Comparison of ENCODE assay signal across 8 cellular contexts in the genomic region with DNA sequence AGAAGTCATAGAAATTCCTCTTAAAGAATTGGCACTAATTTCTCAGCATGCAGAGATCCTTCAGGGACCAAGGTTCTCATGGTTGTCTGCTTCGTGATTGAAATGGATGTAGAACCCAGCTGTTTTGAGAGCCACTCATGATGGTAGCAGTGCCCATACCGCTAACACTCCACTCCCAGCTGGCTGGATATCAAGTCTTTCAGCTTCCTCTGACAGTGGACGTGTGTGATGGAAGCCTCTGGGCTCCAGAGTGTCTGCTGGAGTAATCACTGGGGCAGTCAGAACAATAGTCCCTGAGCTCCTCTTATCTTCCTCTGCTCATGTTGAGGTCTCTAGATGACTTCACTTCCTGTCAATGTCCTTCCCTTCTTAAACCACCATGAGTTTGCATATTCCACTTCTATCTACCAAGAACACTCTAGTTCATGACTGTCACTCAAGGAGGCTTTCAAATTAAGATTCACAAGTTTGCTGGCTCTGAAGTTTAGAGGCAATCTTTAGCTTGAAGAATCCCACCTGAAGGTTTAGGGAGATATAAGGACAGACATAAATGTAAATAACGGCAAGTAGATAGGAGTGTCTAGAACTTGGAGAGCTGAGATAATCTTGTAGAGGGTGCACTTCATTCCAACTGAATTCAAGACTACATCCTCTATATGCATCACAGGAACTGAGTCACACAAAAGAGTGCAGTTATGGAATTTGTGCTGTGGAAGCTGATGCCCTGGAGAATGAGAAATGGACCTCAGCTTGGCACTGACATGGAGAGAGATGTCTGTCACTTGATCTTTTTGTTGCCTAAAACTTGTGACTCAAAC.
DNase-seq lines count a peak whose midpoint lies in the region; ATAC-seq, FAIRE-seq and TF ChIP-seq lines count a peak whose summit lies in the region.

No MANE protein-coding gene starts in this region.

- no peak for TF ChIP-seq POLR2A in endothelial cell of umbilical vein (IDR thresholded peaks at IDR 0.05; ENCODE audit: low read depth, low read length)

- intact Hi-C loops in endothelial cell of umbilical vein (cut with micrococcal nuclease) = loop anchor here (1.0 kb wide), 1 partner anchor 349 kb away; no protein-coding TSS in a partner anchor

- BruUV-seq in endothelial cell of umbilical vein (replicated peaks; lab: Mats Ljungman, UMichigan) = no TSS peak

- no peak overlapping the region for H3K4me3 Mint-ChIP-seq in endodermal cell

- TF ChIP-seq CTCF in endothelial cell of umbilical vein (IDR thresholded peaks at IDR 0.05; ENCODE audit: extremely low read depth in 1 of 2, insufficient read depth in 1 of 2, low read depth in 1 of 2, low read length in 2 of 2) = no peak
- no peak for TF ChIP-seq CTCF in endodermal cell (conservative IDR thresholded peaks at IDR 0.05)

- dilution Hi-C loops in endothelial cell of umbilical vein (cut with MboI; ENCODE audit: extremely low pct_ligation_motif_present, low sequenced_read_pairs) = no loop called here

- no peaks in the 10 kb centered on the region for H3K79me2 ChIP-seq in endothelial cell of umbilical vein (ENCODE audit: control insufficient read depth, insufficient read depth, low read length)

- in situ Hi-C loops in ACHN (cut with HindIII; ENCODE audit: low pct_ligation_motif_present, low pct_unique_long_range_greater_than_20kb, low sequenced_read_pairs) = no loop called here

- no peak overlapping the region for H3K27ac Mint-ChIP-seq in endodermal cell

- no peaks in the 10 kb centered on the region for H3K36me3 Mint-ChIP-seq in endodermal cell (ENCODE audit: low read depth)

- WGBS in endodermal cell (ENCODE audit: insufficient coverage in 1 of 2, insufficient read length in 1 of 2), 2 experiments = 88 to 89% methylated on average over 3 to 4 of the region's 4 CpGs

- H3K4me1 Mint-ChIP-seq in endodermal cell = peaks cover 23% of the 10 kb centered on the region

- peak overlapping the region; percentile 32 for H3K9ac ChIP-seq in endothelial cell of umbilical vein (replicated peaks; ENCODE audit: extremely low read depth, insufficient read depth, low read length)
- no peak overlapping the region for H3K9ac ChIP-seq in endodermal cell (ENCODE audit: extremely low read depth, low read length, poor library complexity, severe bottlenecking)

- peak overlapping the region; percentile 22 for H2AFZ ChIP-seq in endothelial cell of umbilical vein (ENCODE audit: low read depth, low read length)

- peak; percentile 93 for FAIRE-seq in endothelial cell of umbilical vein (lab: Jason Lieb, UNC)

- no peaks in the 10 kb centered on the region for H3K27me3 ChIP-seq in endothelial cell of umbilical vein (ENCODE audit: control insufficient read depth in 2 of 2, insufficient read depth in 2 of 2, low read length in 2 of 2)
- no peaks in the 10 kb centered on the region for H3K27me3 ChIP-seq in endodermal cell (ENCODE audit: control insufficient read depth, insufficient read depth, low read length, poor library complexity, severe bottlenecking)

- H3K4me2 ChIP-seq in endothelial cell of umbilical vein (ENCODE audit: insufficient read depth, low read length) = peak overlapping the region; percentile 54

- peak; percentile 91 for ATAC-seq in HG02763 (IDR thresholded peaks at IDR 0.05; ENCODE audit: unreplicated experiment)

- H3K4me3 ChIP-seq in endothelial cell of umbilical vein (replicated peaks in 1 of 3; ENCODE audit: insufficient read depth in 1 of 3, low read depth in 1 of 3, low read length in 3 of 3) = no peak overlapping the region
- H3K4me3 ChIP-seq in endodermal cell (ENCODE audit: low read length) = no peak overlapping the region

- H3K36me3 ChIP-seq in endothelial cell of umbilical vein (ENCODE audit: control insufficient read depth in 2 of 2, extremely low read depth in 1 of 2, insufficient read depth in 2 of 2, low read length in 2 of 2) = no peaks in the 10 kb centered on the region
- H3K36me3 ChIP-seq in endodermal cell (ENCODE audit: control insufficient read depth, insufficient read depth, low read length) = no peaks in the 10 kb centered on the region

- H3K9me1 ChIP-seq in endothelial cell of umbilical vein (replicated peaks; ENCODE audit: control insufficient read depth, extremely low read depth, insufficient read depth, low read length) = no peaks in the 10 kb centered on the region

- H3K27ac ChIP-seq in endothelial cell of umbilical vein (ENCODE audit: insufficient read depth, low read depth, low read length) (peak overlapping the region; percentile 87), endodermal cell (ENCODE audit: low read depth, low read length) (no peak overlapping the region)

- H3K9me3 ChIP-seq in endothelial cell of umbilical vein (replicated peaks; ENCODE audit: control insufficient read depth, insufficient read depth, low read length) (no peaks in the 10 kb centered on the region), endodermal cell (ENCODE audit: control insufficient read depth, low read length) (no peaks in the 10 kb centered on the region)

- H3K27me3 Mint-ChIP-seq in endodermal cell (ENCODE audit: insufficient read depth) = peaks cover 19% of the 10 kb centered on the region

- peaks cover 18% of the 10 kb centered on the region for H3K4me1 ChIP-seq in endothelial cell of umbilical vein (ENCODE audit: control insufficient read depth, extremely low read depth, insufficient read depth, low read length)
- peaks cover 7% of the 10 kb centered on the region for H3K4me1 ChIP-seq in endodermal cell (ENCODE audit: control insufficient read depth, insufficient read depth, low read length)

- H4K20me1 ChIP-seq in endothelial cell of umbilical vein (replicated peaks; ENCODE audit: control insufficient read depth, extremely low read depth, insufficient read depth, low read length) = no peaks in the 10 kb centered on the region

- H3K9me3 Mint-ChIP-seq in endodermal cell = peaks cover 2% of the 10 kb centered on the region

- CTCF ChIA-PET in endothelial cell of umbilical vein (lab: Charles Lee) = interaction anchor here (1.1 to 1.9 kb wide), 6 partner anchors 8 to 346 kb away, joined by 3 to 16 read pairs (median 6); no protein-coding TSS in a partner anchor

- POLR2A ChIA-PET in endothelial cell of umbilical vein (lab: Charles Lee) = interaction anchor here (0.6 to 1.2 kb wide), 4 partner anchors 8 to 76 kb away, joined by 3 to 6 read pairs (median 4); partner anchors contain the start of gene WDR1

- DNase-seq in activated naive CD4-positive, alpha-beta T cell treated with Interleukin-2 at 50 U/mL for 16 hours = peak; percentile 4
- DNase-seq in activated naive CD4-positive, alpha-beta T cell treated with anti-CD3 and anti-CD28 coated beads, Interleukin-2, amount 50 U/mL, for 16 hours = no peak
- peak; percentile 87 for DNase-seq in NCI-H226
- peak; percentile 55 for DNase-seq in endothelial cell of umbilical vein (ENCODE audit: low read depth, low spot score)
- DNase-seq in endodermal cell = no peak
- no peak for DNase-seq in ACHN
- DNase-seq in globus pallidus (ENCODE audit: low spot score) = no peak

TF ChIP-seq in endothelial cell of umbilical vein, 7 proteins besides CTCF, POLR2A, EP300 and RAD21:
- TF ChIP-seq, protein P1, sequence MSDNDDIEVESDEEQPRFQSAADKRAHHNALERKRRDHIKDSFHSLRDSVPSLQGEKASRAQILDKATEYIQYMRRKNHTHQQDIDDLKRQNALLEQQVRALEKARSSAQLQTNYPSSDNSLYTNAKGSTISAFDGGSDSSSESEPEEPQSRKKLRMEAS (IDR thresholded peaks at IDR 0.05; ENCODE audit: insufficient read depth, insufficient read length) = no peak
- TF ChIP-seq POLR2AphosphoS5 (IDR thresholded peaks at IDR 0.05; ENCODE audit: insufficient read depth, low read depth, low read length) (peak; percentile 36), FOS (IDR thresholded peaks at IDR 0.05; ENCODE audit: borderline replicate concordance, insufficient read depth, low read length) (peak; percentile 73), GATA2 (IDR thresholded peaks at IDR 0.05; ENCODE audit: insufficient read depth, insufficient read length, low read depth, low read length) (peak; percentile 82), JUN (IDR thresholded peaks at IDR 0.05; ENCODE audit: borderline replicate concordance, insufficient read depth, insufficient read length, low read depth) (peak; percentile 64), EZH2 (IDR thresholded peaks at IDR 0.05; ENCODE audit: borderline replicate concordance, low read depth, low read length, severe bottlenecking) (no peak)
TF ChIP-seq in endothelial cell of umbilical vein: peak in this region for 4.

Comparison
In these comparisons a context has a peak if more than half of its experiments do, and no peak if none do; other contexts are left out.
1. DNase-seq: peak in activated naive CD4-positive, alpha-beta T cell treated with Interleukin-2 at 50 U/mL for 16 hours (single experiment), NCI-H226 (single experiment) and endothelial cell of umbilical vein (single experiment); none in activated naive CD4-positive, alpha-beta T cell treated with anti-CD3 and anti-CD28 coated beads, Interleukin-2, amount 50 U/mL, for 16 hours (single experiment), endodermal cell (single experiment), ACHN (single experiment) and globus pallidus (single experiment).